ENCODE assay signal across 10 cellular contexts in genomic region chr20:41316009-41316408, GRCh38. TPM values are rescaled to one million over a fixed set of nuclear protein-coding genes. Genes with fewer than 3 reads are reported as not detected.
DNase-seq lines count a peak whose midpoint lies in the region; ATAC-seq, FAIRE-seq and TF ChIP-seq lines count a peak whose summit lies in the region.
"Had no signal": no experiment of that assay in that cellular context is flagged by ENCODE, and none has a peak within 500 bp of the region (broad histone marks: within the 10 kb centered on the region; RNA-seq: fewer than 3 reads in every experiment).

No MANE protein-coding gene starts in this region.

- H3K27ac ChIP-seq in GM12878 (ENCODE audit: control insufficient read depth, insufficient read depth) (no peak overlapping the region), lower lobe of right lung (peak overlapping the region; percentile 90), transverse colon (peak overlapping the region; percentile 83 to 92 (median 88))

- POLR2A ChIA-PET in GM12878 (lab: Charles Lee): interaction anchor here (1.0 to 2.6 kb wide), 2 partner anchors 10 to 13 kb away, joined by 3 to 10 read pairs; no protein-coding TSS in a partner anchor

- H3K27me3 ChIP-seq in GM12878 (replicated peaks in 1 of 2; ENCODE audit: control insufficient read depth in 2 of 2, insufficient read depth in 2 of 2, low read length in 1 of 2) (no peaks in the 10 kb centered on the region), lower lobe of right lung (ENCODE audit: low read depth) (no peaks in the 10 kb centered on the region), transverse colon (no peaks in the 10 kb centered on the region)

- H3K9me3 ChIP-seq in GM12878 (replicated peaks; ENCODE audit: control insufficient read depth, insufficient read depth, low read length) (no peaks in the 10 kb centered on the region), lower lobe of right lung (no peaks in the 10 kb centered on the region), transverse colon (no peaks in the 10 kb centered on the region)
- H3K9me3 ChIP-seq: prostate gland had no signal

- 96% methylated on average over 6 of the region's 6 CpGs for WGBS in GM12878 (ENCODE audit: insufficient coverage, insufficient replicate concordance, low lambda C conversion rate, missing lambda C conversion rate)
- WGBS in transverse colon (ENCODE audit: low coverage in 1 of 2), 2 donors: 80 to 85% methylated on average over 6 of the region's 6 CpGs

- no peak for TF ChIP-seq RAD21 in GM12878 (IDR thresholded peaks at IDR 0.05; ENCODE audit: insufficient read depth, low read depth, low read length)

- CTCF ChIA-PET in GM12878 (lab: Yijun Ruan, JAX): interaction anchor here (1.4 kb wide), 1 partner anchor 181 kb away, joined by 4 read pairs; no protein-coding TSS in a partner anchor

- no peaks in the 10 kb centered on the region for H3K9me3 Mint-ChIP-seq in activated T-cell treated with anti-CD3 and anti-CD28 coated beads, Interleukin-2, amount 50 U/mL, for 72 hours

- 0 out of 2 replicates have a peak overlapping the region, but pooled peaks have one; percentile 96 for H3K4me3 ChIP-seq in GM12878
- H3K4me3 ChIP-seq in lower lobe of right lung: peak overlapping the region; percentile 79
- H3K4me3 ChIP-seq in transverse colon: peak overlapping the region in 2 of 4 donors; percentile 67 to 69

- H3K9ac ChIP-seq in GM12878 (ENCODE audit: control insufficient read depth, insufficient read depth, low read length): no peak overlapping the region; the same call in 1 of the 2 replicates

- FAIRE-seq in GM12878 (lab: Jason Lieb, UNC): peak; percentile 27

- ATAC-seq in activated T-cell treated with anti-CD3 and anti-CD28 coated beads, Interleukin-2, amount 50 U/mL, for 72 hours (replicated peaks in 1 of 2): no peak
- no peak for ATAC-seq in GM12878
- no peak for ATAC-seq in lower lobe of right lung
- no peak for ATAC-seq in GM18505 (IDR thresholded peaks at IDR 0.05; ENCODE audit: unreplicated experiment)

- TF ChIP-seq POLR2A in GM12878 (IDR thresholded peaks at IDR 0.05; ENCODE audit: low read depth, low read length) (no peak), transverse colon (IDR thresholded peaks at IDR 0.05) (no peak), GM18505 (IDR thresholded peaks at IDR 0.05; ENCODE audit: borderline replicate concordance, extremely low read depth, insufficient read depth, insufficient read length) (no peak)

- TSS peak; percentile 80 for BruUV-seq in GM12878 (replicated peaks; lab: Mats Ljungman, UMichigan)

- peaks cover 8% of the 10 kb centered on the region for H3K79me2 ChIP-seq in GM12878 (ENCODE audit: control insufficient read depth, insufficient read depth, low read length)

- H3K27me3 Mint-ChIP-seq in activated T-cell treated with anti-CD3 and anti-CD28 coated beads, Interleukin-2, amount 50 U/mL, for 72 hours (ENCODE audit: low read depth): no peaks in the 10 kb centered on the region

- H3K36me3 ChIP-seq in GM12878 (ENCODE audit: control insufficient read depth in 2 of 2, insufficient read depth in 2 of 2, low read length in 1 of 2) (no peaks in the 10 kb centered on the region), lower lobe of right lung (no peaks in the 10 kb centered on the region), transverse colon (no peaks in the 10 kb centered on the region)
- H3K36me3 ChIP-seq: prostate gland had no signal

- intact Hi-C loops in GM12878 (cut with micrococcal nuclease; ENCODE audit: unreplicated experiment): loop anchor here (5.0 to 10.0 kb wide), 2 partner anchors 179 to 331 kb away; partner anchors contain the start of gene PLCG1
- intact Hi-C loops in lower lobe of right lung (cut with DNase I): no loop called here
- intact Hi-C loops in transverse colon (cut with DNase I; ENCODE audit: low total_unique reads): loop anchor here (5.0 kb wide), 1 partner anchor 69 kb away; no protein-coding TSS in a partner anchor

- peak overlapping the region; percentile 93 to 95 for H3K4me3 Mint-ChIP-seq in activated T-cell treated with anti-CD3 and anti-CD28 coated beads, Interleukin-2, amount 50 U/mL, for 72 hours

- in situ Hi-C loops in GM12878 (cut with MboI) (no loop called here), transverse colon (cut with MboI; ENCODE audit: low pct_ligation_motif_present in 1 of 4, low pct_unique_long_range_greater_than_20kb in 1 of 4, low sequenced_read_pairs in 3 of 4) (no loop called here)

- peaks cover 34% of the 10 kb centered on the region for H3K4me1 Mint-ChIP-seq in activated T-cell treated with anti-CD3 and anti-CD28 coated beads, Interleukin-2, amount 50 U/mL, for 72 hours (ENCODE audit: low read depth)

- H3K4me2 ChIP-seq in GM12878 (ENCODE audit: control insufficient read depth, insufficient read depth): peak overlapping the region; percentile 97

- SMC1A ChIA-PET in GM12878 (lab: Charles Lee; ENCODE audit: uncharacterized antibody, unreplicated experiment): interaction anchor here (0.7 to 2.4 kb wide), 3 partner anchors 10 to 158 kb away, joined by 3 to 16 read pairs (median 5); no protein-coding TSS in a partner anchor

- H3K4me1 ChIP-seq in GM12878 (ENCODE audit: control insufficient read depth, insufficient read depth, low read length) (peaks cover 3% of the 10 kb centered on the region; the same call in 1 of the 2 replicates), lower lobe of right lung (peaks cover 16% of the 10 kb centered on the region), transverse colon (peaks cover 6 to 40% (median 21%) of the 10 kb centered on the region in 4 donors)
- H3K4me1 ChIP-seq: prostate gland had no signal

- DNase-seq in activated T-cell treated with anti-CD3 and anti-CD28 coated beads, Interleukin-2, amount 50 U/mL, for 72 hours: no peak
- no peak for DNase-seq in activated T-cell treated with anti-CD3 and anti-CD28 coated beads, Interleukin-2, amount 50 U/mL, for 48 hours
- no peak for DNase-seq in GM12878 (ENCODE audit: low read depth, low spot score)
- no peak for DNase-seq in lower lobe of right lung
- no peak for DNase-seq in transverse colon
- DNase-seq in AML-193 (lab: John Stamatoyannopoulos, UW): no peak
- DNase-seq in DMS53 treated with DMSO at 0.1 percent for 48 hours (lab: John Stamatoyannopoulos, UW; ENCODE audit: unreplicated experiment): no peak
- DNase-seq: NCI-H345 had no signal

- TF ChIP-seq CTCF in GM12878 (IDR thresholded peaks at IDR 0.05 in 2 of 3, conservative IDR thresholded peaks at IDR 0.05 in 1 of 3; ENCODE audit: control insufficient read depth in 2 of 3, extremely low read depth in 1 of 3, insufficient read depth in 1 of 3, low read depth in 3 of 3, low read length in 3 of 3) (no peak), lower lobe of right lung (IDR thresholded peaks at IDR 0.05) (no peak), transverse colon (IDR thresholded peaks at IDR 0.05) (no peak)

- H4K20me1 ChIP-seq in GM12878 (ENCODE audit: control insufficient read depth, insufficient read depth): no peaks in the 10 kb centered on the region

- H3K27ac Mint-ChIP-seq in activated T-cell treated with anti-CD3 and anti-CD28 coated beads, Interleukin-2, amount 50 U/mL, for 72 hours: peak overlapping the region; percentile 55

- H3K36me3 Mint-ChIP-seq in activated T-cell treated with anti-CD3 and anti-CD28 coated beads, Interleukin-2, amount 50 U/mL, for 72 hours (ENCODE audit: insufficient read depth in 2 of 2): no peaks in the 10 kb centered on the region

- RAD21 ChIA-PET in GM12878 (lab: Charles Lee; ENCODE audit: unreplicated experiment): interaction anchor here (0.6 kb wide), 2 partner anchors 9 to 1559 kb away, joined by 3 read pairs; no protein-coding TSS in a partner anchor

- no peak overlapping the region for H2AFZ ChIP-seq in GM12878 (ENCODE audit: control insufficient read depth, low read depth, low read length)

- no peak for TF ChIP-seq EP300 in GM12878 (IDR thresholded peaks at IDR 0.05; ENCODE audit: borderline replicate concordance in 1 of 2, control insufficient read depth in 1 of 2, low read depth in 2 of 2, low read length in 2 of 2)
- TF ChIP-seq EP300 in transverse colon (IDR thresholded peaks at IDR 0.05; ENCODE audit: low read depth): no peak

RNA-seq across cellular contexts. Expression of gene ZHX3, which starts 1.5 kb away (rescaled TPM):
- 10 to 100 TPM; 10.2 to 11.5 TPM for total RNA-seq in activated T-cell treated with anti-CD3 and anti-CD28 coated beads, Interleukin-2, amount 50 U/mL, for 72 hours
- 12.7 and 15.6 TPM in 2 replicates for total RNA-seq in GM12878 (2013; cell fraction: nucleolus; rRNA removed)
- 4.6 and 5.7 TPM in 2 replicates for total RNA-seq in GM12878 (2014; rRNA removed)
- 5.3 and 5.4 TPM in 2 replicates for total RNA-seq in GM12878 (2014; rRNA removed; fragmentation: Illumina TruSeq; extraction: Trizol)
- total RNA-seq in GM12878 (2021): 13.3 and 14.0 TPM in 2 replicates
- polyA plus RNA-seq in GM12878 (2011; ENCODE audit: low read depth): 5.5 TPM
- 4.0 and 5.7 TPM in 2 replicates for polyA plus RNA-seq in GM12878 (2011; rRNA removed)
- polyA plus RNA-seq in GM12878 (2011; cell fraction: cytosol; rRNA removed): 4.7 and 5.4 TPM in 2 replicates
- 4.6 and 7.4 TPM in 2 replicates for polyA plus RNA-seq in GM12878 (2011; cell fraction: nucleus; rRNA removed)
- 3.0 and 4.0 TPM in 2 replicates for polyA plus RNA-seq in GM12878 (2012)
- 7.2 and 9.3 TPM in 2 replicates for polyA plus RNA-seq in GM12878 (2014; fragmentation: Illumina TruSeq; extraction: Trizol)
- polyA plus RNA-seq in GM12878 (2014; fragmentation: Nextera tagmentation; extraction: Ambion mirVana): 1 to 10 TPM; 1.3 to 1.4 TPM
- 5.2 and 5.6 TPM in 2 replicates for polyA plus RNA-seq in GM12878 (2014; rRNA removed)
- polyA plus RNA-seq in GM12878 (2016; fragmentation: Nextera tagmentation; extraction: Ambion mirVana): 1 to 10 TPM; 1.5 to 1.7 TPM
- polyA minus RNA-seq in GM12878 (2011; rRNA and poly(A)+ RNA removed): 10.5 and 11.8 TPM in 2 replicates
- 2.3 and 3.9 TPM in 2 replicates for polyA minus RNA-seq in GM12878 (2011; cell fraction: cytosol; rRNA and poly(A)+ RNA removed)
- polyA minus RNA-seq in GM12878 (2011; cell fraction: nucleus; rRNA and poly(A)+ RNA removed): 3.7 and 8.3 TPM in 2 replicates
- 34.5 TPM for total RNA-seq in lower lobe of right lung
- total RNA-seq in transverse colon: 10 to 100 TPM; 22.7 to 34.8 (median 26.4) TPM

RNA-seq across cellular contexts. Expression of gene LPIN3, which starts 24.6 kb away (rescaled TPM):
- 1 to 10 TPM; 2.5 to 2.6 TPM for total RNA-seq in activated T-cell treated with anti-CD3 and anti-CD28 coated beads, Interleukin-2, amount 50 U/mL, for 72 hours
- total RNA-seq in GM12878 (2013; cell fraction: nucleolus; rRNA removed): 0.27 and 0.44 TPM in 2 replicates
- 0.23 and 0.38 TPM in 2 replicates for total RNA-seq in GM12878 (2014; rRNA removed)
- total RNA-seq in GM12878 (2014; rRNA removed; fragmentation: Illumina TruSeq; extraction: Trizol): 0.18 and 0.28 TPM in 2 replicates
- 0.49 and 0.51 TPM in 2 replicates for total RNA-seq in GM12878 (2021)
- polyA plus RNA-seq in GM12878 (2011; ENCODE audit: low read depth): 1.1 TPM
- 0.37 and 0.65 TPM in 2 replicates for polyA plus RNA-seq in GM12878 (2011; rRNA removed)
- polyA plus RNA-seq in GM12878 (2011; cell fraction: cytosol; rRNA removed): 0.42 TPM in 2 replicates
- polyA plus RNA-seq in GM12878 (2011; cell fraction: nucleus; rRNA removed): 7.2 and 11.2 TPM in 2 replicates
- polyA plus RNA-seq in GM12878 (2012): 1.4 and 1.7 TPM in 2 replicates
- polyA plus RNA-seq in GM12878 (2014; fragmentation: Illumina TruSeq; extraction: Trizol): 0.17 and 0.53 TPM in 2 replicates
- polyA plus RNA-seq in GM12878 (2014; fragmentation: Nextera tagmentation; extraction: Ambion mirVana): under 1 TPM; 0.13 to 0.22 TPM
- polyA plus RNA-seq in GM12878 (2014; rRNA removed): 0.90 and 1.3 TPM in 2 replicates
- polyA plus RNA-seq in GM12878 (2016; fragmentation: Nextera tagmentation; extraction: Ambion mirVana): under 1 TPM; 0.60 to 0.63 TPM
- 0.88 and 1.2 TPM in 2 replicates for polyA minus RNA-seq in GM12878 (2011; rRNA and poly(A)+ RNA removed)
- polyA minus RNA-seq in GM12878 (2011; cell fraction: cytosol; rRNA and poly(A)+ RNA removed): not detected in 2 replicates
- 1.1 and 1.5 TPM in 2 replicates for polyA minus RNA-seq in GM12878 (2011; cell fraction: nucleus; rRNA and poly(A)+ RNA removed)
- total RNA-seq in lower lobe of right lung: 16.3 TPM
- 100 to 1,000 TPM in 2 of 4 donors, 10 to 100 TPM in 2; 96.9 to 263 (median 134) TPM for total RNA-seq in transverse colon

RNA-seq across cellular contexts. Expression of gene EMILIN3, which starts 50.6 kb away (rescaled TPM):
- total RNA-seq in activated T-cell treated with anti-CD3 and anti-CD28 coated beads, Interleukin-2, amount 50 U/mL, for 72 hours: not detected
- not detected in 2 replicates for total RNA-seq in GM12878 (2013; cell fraction: nucleolus; rRNA removed)
- total RNA-seq in GM12878 (2014; rRNA removed) (not detected in 2 replicates), GM12878 (2014; rRNA removed; fragmentation: Illumina TruSeq; extraction: Trizol) (not detected in 2 replicates), GM12878 (2021) (not detected in 2 replicates), lower lobe of right lung (0.15 TPM), transverse colon (1 to 10 TPM in 2 of 4 donors, under 1 TPM in 2; 0.40 to 1.5 (median 0.90) TPM)
- polyA plus RNA-seq in GM12878 (2011; ENCODE audit: low read depth): not detected
- polyA plus RNA-seq in GM12878 (2011; rRNA removed) (not detected in 2 replicates), GM12878 (2014; fragmentation: Illumina TruSeq; extraction: Trizol) (not detected in 2 replicates), GM12878 (2014; fragmentation: Nextera tagmentation; extraction: Ambion mirVana) (not detected), GM12878 (2014; rRNA removed) (not detected in 2 replicates), GM12878 (2016; fragmentation: Nextera tagmentation; extraction: Ambion mirVana) (not detected)
- not detected in 2 replicates for polyA plus RNA-seq in GM12878 (2011; cell fraction: cytosol; rRNA removed)
- polyA plus RNA-seq in GM12878 (2011; cell fraction: nucleus; rRNA removed): not detected in 2 replicates
- not detected in 2 replicates for polyA plus RNA-seq in GM12878 (2012)
- polyA minus RNA-seq in GM12878 (2011; rRNA and poly(A)+ RNA removed): not detected in 2 replicates
- polyA minus RNA-seq in GM12878 (2011; cell fraction: cytosol; rRNA and poly(A)+ RNA removed): not detected in 2 replicates
- polyA minus RNA-seq in GM12878 (2011; cell fraction: nucleus; rRNA and poly(A)+ RNA removed): not detected in 2 replicates
